In genomic region chr2:141639809-141640208, GRCh38 we compare ENCODE assay signal across 23 cellular contexts.
A peak's percentile ranks its signal among the peaks of the same experiment; 100 is the strongest.
DNase-seq lines count a peak whose midpoint lies in the region; ATAC-seq, FAIRE-seq and TF ChIP-seq lines count a peak whose summit lies in the region.
"Had no signal": no experiment of that assay in that cellular context is flagged by ENCODE, and none has a peak within 500 bp of the region (broad histone marks: within the 10 kb centered on the region; RNA-seq: fewer than 3 reads in every experiment).

No MANE protein-coding gene starts in this region.

- H4K20me1 ChIP-seq in HepG2 (ENCODE audit: insufficient read depth, low read length) = no peaks in the 10 kb centered on the region
- H4K20me1 ChIP-seq: BLaER1 had no signal

- H3K27ac ChIP-seq in HepG2 (ENCODE audit: extremely low read length, insufficient read depth, low read length) = no peak overlapping the region
- H3K27ac ChIP-seq in right lobe of liver = no peak overlapping the region
- H3K27ac ChIP-seq in SK-N-MC = peak overlapping the region; percentile 73
- H3K27ac ChIP-seq in effector memory CD4-positive, alpha-beta T cell (ENCODE audit: insufficient read depth, low read length, poor library complexity, severe bottlenecking) = no peak overlapping the region
- H3K27ac ChIP-seq: 22Rv1, BLaER1 had no signal

- H3K27me3 ChIP-seq in HepG2 (ENCODE audit: control insufficient read depth in 1 of 2, insufficient read depth in 2 of 2, low read length in 2 of 2) = no peaks in the 10 kb centered on the region
- H3K27me3 ChIP-seq in right lobe of liver = no peaks in the 10 kb centered on the region
- no peaks in the 10 kb centered on the region for H3K27me3 ChIP-seq in effector memory CD4-positive, alpha-beta T cell (replicated peaks; ENCODE audit: control insufficient read depth, insufficient read depth, low read length, poor library complexity, severe bottlenecking)
- H3K27me3 ChIP-seq: BE2C, BLaER1 had no signal

- TF ChIP-seq CTCF in HepG2 (CRISPR knock-in tag; IDR thresholded peaks at IDR 0.05) = no peak
- TF ChIP-seq CTCF in right lobe of liver (IDR thresholded peaks at IDR 0.05) = no peak
- TF ChIP-seq CTCF in foreskin fibroblast (IDR thresholded peaks at IDR 0.05; ENCODE audit: low read depth, low read length) = no peak

- H3K9ac ChIP-seq in HepG2 (ENCODE audit: insufficient read depth, low read depth, low read length) = no peak overlapping the region
- H3K9ac ChIP-seq in SK-N-MC (ENCODE audit: insufficient read length) = no peak overlapping the region
- H3K9ac ChIP-seq: BLaER1 had no signal

- no peaks in the 10 kb centered on the region for H3K36me3 ChIP-seq in HepG2 (replicated peaks in 1 of 2; ENCODE audit: control insufficient read depth in 1 of 2, insufficient read depth in 2 of 2, low read length in 2 of 2)
- no peaks in the 10 kb centered on the region for H3K36me3 ChIP-seq in right lobe of liver
- no peaks in the 10 kb centered on the region for H3K36me3 ChIP-seq in SK-N-MC (ENCODE audit: insufficient read depth, low read length)
- H3K36me3 ChIP-seq in effector memory CD4-positive, alpha-beta T cell (ENCODE audit: control insufficient read depth, insufficient read depth, low read length) = no peaks in the 10 kb centered on the region
- H3K36me3 ChIP-seq: BE2C, BLaER1 had no signal

- no peaks in the 10 kb centered on the region for H3K79me2 ChIP-seq in HepG2 (ENCODE audit: insufficient read depth, low read length)

- H3K4me1 ChIP-seq in HepG2 (ENCODE audit: insufficient read depth, low read length) (no peaks in the 10 kb centered on the region), right lobe of liver (no peaks in the 10 kb centered on the region)
- no peaks in the 10 kb centered on the region for H3K4me1 ChIP-seq in effector memory CD4-positive, alpha-beta T cell (ENCODE audit: control insufficient read depth, insufficient read depth, low read length, poor library complexity, severe bottlenecking)
- H3K4me1 ChIP-seq: BE2C, BLaER1 had no signal

- POLR2A ChIA-PET in HepG2 (lab: Yijun Ruan, JAX) = no interaction called here

- ATAC-seq in HepG2 = no peak
- ATAC-seq in right lobe of liver = no peak
- ATAC-seq: GM12878 had no signal

- BruUV-seq in HepG2 (replicated peaks; lab: Mats Ljungman, UMichigan) = no TSS peak

- TF ChIP-seq EP300 in HepG2 (IDR thresholded peaks at IDR 0.05; ENCODE audit: low read depth in 2 of 2, low read length in 2 of 2) (no peak), HepG2 (CRISPR knock-in tag; IDR thresholded peaks at IDR 0.05; ENCODE audit: borderline replicate concordance) (no peak)

- no peak for TF ChIP-seq POLR2A in HepG2 (IDR thresholded peaks at IDR 0.05; ENCODE audit: insufficient read depth in 1 of 2, low read depth in 2 of 2, low read length in 2 of 2)
- TF ChIP-seq POLR2A in right lobe of liver (IDR thresholded peaks at IDR 0.05) = no peak

- intact Hi-C loops in HepG2 (cut with micrococcal nuclease; ENCODE audit: unreplicated experiment) = no loop called here
- intact Hi-C loops in right lobe of liver (cut with DNase I) = no loop called here

- WGBS in HepG2 (ENCODE audit: low lambda C conversion rate) = 0% methylated on average over 3 of the region's 3 CpGs
- 57% methylated on average over 3 of the region's 3 CpGs for WGBS in right lobe of liver (ENCODE audit: insufficient coverage, low coverage, low lambda C conversion rate, missing lambda C conversion rate)

- in situ Hi-C loops in HepG2 (cut with HindIII; ENCODE audit: extremely low pct_ligation_motif_present, low pct_unique_long_range_greater_than_20kb) = no loop called here

- H3K4me3 ChIP-seq in HepG2 (replicated peaks in 1 of 3; ENCODE audit: insufficient read depth in 1 of 3, low read depth in 2 of 3, low read length in 3 of 3) (no peak overlapping the region), right lobe of liver (no peak overlapping the region), SK-N-MC (no peak overlapping the region), foreskin fibroblast (ENCODE audit: low read depth in 1 of 2, low read length in 2 of 2) (no peak overlapping the region)
- H3K4me3 ChIP-seq in effector memory CD4-positive, alpha-beta T cell (ENCODE audit: insufficient read depth, low read depth, low read length, poor library complexity, severe bottlenecking) = no peak overlapping the region
- H3K4me3 ChIP-seq: BLaER1, GM12878 had no signal

- FAIRE-seq in HepG2 (lab: Jason Lieb, UNC) = no peak
- FAIRE-seq: GM12878, GM12892, GM18507 had no signal

- H3K9me3 ChIP-seq in HepG2 (ENCODE audit: low read length) = no peaks in the 10 kb centered on the region
- no peaks in the 10 kb centered on the region for H3K9me3 ChIP-seq in right lobe of liver
- H3K9me3 ChIP-seq in SK-N-MC (ENCODE audit: low read depth, low read length) = no peaks in the 10 kb centered on the region
- no peaks in the 10 kb centered on the region for H3K9me3 ChIP-seq in effector memory CD4-positive, alpha-beta T cell (ENCODE audit: control insufficient read depth, low read length)
- H3K9me3 ChIP-seq: BE2C, BLaER1 had no signal

- DNase-seq in HepG2 (ENCODE audit: low spot score) (no peak), right lobe of liver (no peak), SK-N-MC (ENCODE audit: low read depth, low spot score) (no peak), foreskin fibroblast (no peak)
- no peak for DNase-seq in effector memory CD4-positive, alpha-beta T cell
- DNase-seq: ACHN; BE2C; C1 segment of cervical spinal cord; CD4-positive, alpha-beta memory T cell; CD4-positive, CD25-positive, alpha-beta regulatory T cell; CD8-positive, alpha-beta memory T cell; COR-L47; DMS 273 treated with DMSO at 0.1 percent for 48 hours; DMS153; DMS79; DND-41; EL; GDM1 had no signal

- CTCF ChIA-PET in HepG2 (lab: Yijun Ruan, JAX; ENCODE audit: low intra/inter-chr PET ratio, low total read pairs) = no interaction called here

- H2AFZ ChIP-seq in HepG2 (ENCODE audit: low read length) = no peak overlapping the region

- no peak for TF ChIP-seq RAD21 in HepG2 (CRISPR knock-in tag; IDR thresholded peaks at IDR 0.05)

- H3K4me2 ChIP-seq in HepG2 (ENCODE audit: low read depth, low read length) = no peak overlapping the region
- H3K4me2 ChIP-seq: BLaER1 had no signal

TF ChIP-seq in HepG2, 621 proteins besides CTCF, POLR2A, EP300 and RAD21:
- TF ChIP-seq TAF1 (CRISPR knock-in tag; IDR thresholded peaks at IDR 0.05) = no peak
- TF ChIP-seq MAFK (conservative IDR thresholded peaks at IDR 0.05 in 1 of 2, IDR thresholded peaks at IDR 0.05 in 1 of 2; ENCODE audit: low read length in 2 of 2) = peak; percentile 90 to 94
- TF ChIP-seq MAFF (IDR thresholded peaks at IDR 0.05; ENCODE audit: low read depth, low read length) = peak; percentile 91
